ENCODE assay signal across 18 cellular contexts in the genomic region with DNA sequence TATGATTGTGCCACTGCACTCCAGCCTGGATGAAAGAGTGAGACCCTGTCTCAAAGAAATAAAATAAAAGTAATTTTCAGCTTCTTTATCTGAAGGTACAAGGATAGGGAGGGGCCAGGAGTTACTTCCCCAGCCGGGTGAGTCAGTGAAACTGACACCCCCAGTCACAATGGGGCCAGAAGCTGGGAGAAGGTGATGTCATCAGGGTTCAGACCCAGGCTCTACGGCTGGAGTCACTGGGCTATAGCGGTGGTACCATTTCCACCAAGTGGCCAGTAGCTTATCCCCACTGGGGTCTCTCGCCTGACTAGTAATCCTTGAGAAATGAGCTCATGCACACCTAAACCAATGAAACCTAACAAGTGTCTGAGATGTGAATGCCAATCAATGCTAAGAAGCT.
DNase-seq lines count a peak whose midpoint lies in the region; ATAC-seq and TF ChIP-seq lines count a peak whose summit lies in the region.
"Had no signal": no experiment of that assay in that cellular context is flagged by ENCODE, and none has a peak within 500 bp of the region (broad histone marks: within the 10 kb centered on the region; RNA-seq: fewer than 3 reads in every experiment).

No MANE protein-coding gene starts in this region.

- H3K27ac ChIP-seq in SJCRH30: no peak overlapping the region
- no peak overlapping the region for H3K27ac ChIP-seq in mesendoderm (ENCODE audit: low read depth, low read length)
- H3K27ac ChIP-seq in ovary: no peak overlapping the region

- H4K5ac ChIP-seq in mesendoderm (ENCODE audit: low read length): no peak overlapping the region

- no peak overlapping the region for H3K4me3 ChIP-seq in SJCRH30
- no peak overlapping the region for H3K4me3 ChIP-seq in mesendoderm (ENCODE audit: low read length)
- no peak overlapping the region for H3K4me3 ChIP-seq in ovary

- peaks cover 9% of the 10 kb centered on the region for H3K27me3 Mint-ChIP-seq in activated CD4-positive, alpha-beta memory T cell treated with anti-CD3 and anti-CD28 coated beads for 36 hours
- peaks cover 8% of the 10 kb centered on the region for H3K27me3 Mint-ChIP-seq in activated CD4-positive, alpha-beta memory T cell treated with anti-CD3 and anti-CD28 coated beads, Interleukin-2, amount 10 ng/mL, durations not matched to agents 7 days and 5 days
- H3K27me3 Mint-ChIP-seq: progenitor cell of endocrine pancreas had no signal

- CTCF ChIA-PET in activated CD4-positive, alpha-beta memory T cell treated with anti-CD3 and anti-CD28 coated beads for 36 hours (lab: Charles Lee): interaction anchor here (0.6 to 18.8 kb wide), 5 partner anchors 9 to 245 kb away, joined by 3 to 442 read pairs (median 4); no protein-coding TSS in a partner anchor
- CTCF ChIA-PET in activated CD4-positive, alpha-beta memory T cell treated with anti-CD3 and anti-CD28 coated beads, Interleukin-2, amount 10 ng/mL, durations not matched to agents 7 days and 5 days (lab: Charles Lee): interaction anchor here (0.6 to 2.5 kb wide), 5 partner anchors 9 to 874 kb away, joined by 3 to 14 read pairs (median 4); no protein-coding TSS in a partner anchor

- no peak overlapping the region for H2AK5ac ChIP-seq in mesendoderm (ENCODE audit: low read length)

- H3K79me1 ChIP-seq in mesendoderm (ENCODE audit: low read length): no peaks in the 10 kb centered on the region

- no peak overlapping the region for H2BK5ac ChIP-seq in mesendoderm (ENCODE audit: low read length)

- H3K9me3 Mint-ChIP-seq in activated CD4-positive, alpha-beta memory T cell treated with anti-CD3 and anti-CD28 coated beads for 36 hours: no peaks in the 10 kb centered on the region
- no peaks in the 10 kb centered on the region for H3K9me3 Mint-ChIP-seq in activated CD4-positive, alpha-beta memory T cell treated with anti-CD3 and anti-CD28 coated beads, Interleukin-2, amount 10 ng/mL, durations not matched to agents 7 days and 5 days
- H3K9me3 Mint-ChIP-seq: activated CD4-positive, alpha-beta T cell treated with anti-CD3 and anti-CD28 coated beads, Interleukin-2, amount 10 ng/mL, durations not matched to agents 24 days and 14 days; HFFc6; IgD-negative memory B cell had no signal

- H2BK120ac ChIP-seq in mesendoderm (ENCODE audit: low read depth, low read length): no peak overlapping the region

- intact Hi-C loops in activated CD4-positive, alpha-beta memory T cell treated with anti-CD3 and anti-CD28 coated beads for 36 hours (cut with micrococcal nuclease): no loop called here
- intact Hi-C loops in ovary (cut with DNase I): no loop called here

- no peak overlapping the region for H3K4me3 Mint-ChIP-seq in activated CD4-positive, alpha-beta memory T cell treated with anti-CD3 and anti-CD28 coated beads for 36 hours
- no peak overlapping the region for H3K4me3 Mint-ChIP-seq in activated CD4-positive, alpha-beta memory T cell treated with anti-CD3 and anti-CD28 coated beads, Interleukin-2, amount 10 ng/mL, durations not matched to agents 7 days and 5 days
- H3K4me3 Mint-ChIP-seq: activated CD4-positive, alpha-beta T cell treated with anti-CD3 and anti-CD28 coated beads, Interleukin-2, amount 10 ng/mL, durations not matched to agents 24 days and 14 days; activated naive CD8-positive, alpha-beta T cell; HFFc6; IgD-negative memory B cell had no signal

- no peak overlapping the region for H3K23ac ChIP-seq in mesendoderm (ENCODE audit: low read length)

- H3K79me2 ChIP-seq in mesendoderm (ENCODE audit: control insufficient read depth, insufficient read depth, low read length): no peaks in the 10 kb centered on the region

- no peak for TF ChIP-seq CTCF in ovary (IDR thresholded peaks at IDR 0.05)

- H3K9me3 ChIP-seq in SJCRH30 (replicated peaks) (no peaks in the 10 kb centered on the region), ovary (no peaks in the 10 kb centered on the region)

- H3K9ac ChIP-seq in mesendoderm (ENCODE audit: low read length): no peak overlapping the region

- no peaks in the 10 kb centered on the region for H3K36me3 Mint-ChIP-seq in activated CD4-positive, alpha-beta memory T cell treated with anti-CD3 and anti-CD28 coated beads for 36 hours
- H3K36me3 Mint-ChIP-seq in activated CD4-positive, alpha-beta memory T cell treated with anti-CD3 and anti-CD28 coated beads, Interleukin-2, amount 10 ng/mL, durations not matched to agents 7 days and 5 days (ENCODE audit: low read depth): no peaks in the 10 kb centered on the region
- H3K36me3 Mint-ChIP-seq: activated naive CD8-positive, alpha-beta T cell; IgD-negative memory B cell had no signal

- POLR2A ChIA-PET in activated CD4-positive, alpha-beta memory T cell treated with anti-CD3 and anti-CD28 coated beads for 36 hours (lab: Charles Lee): interaction anchor here (0.6 to 0.9 kb wide), 2 partner anchors 94 to 150 kb away, joined by 3 read pairs; a partner anchor contains a TSS
- POLR2A ChIA-PET in activated CD4-positive, alpha-beta memory T cell treated with anti-CD3 and anti-CD28 coated beads, Interleukin-2, amount 10 ng/mL, durations not matched to agents 7 days and 5 days (lab: Charles Lee): no interaction called here

- no peak overlapping the region for H2BK15ac ChIP-seq in mesendoderm (replicated peaks; ENCODE audit: low read depth)

- WGBS in mesendoderm (ENCODE audit: extremely low coverage, insufficient coverage, low lambda C conversion rate): no CpG with 5 or more reads among the region's 4 CpGs
- WGBS in ovary, 3 donors: 86 to 93% (median 90%) methylated on average over 4 of the region's 4 CpGs

- no peaks in the 10 kb centered on the region for H3K36me3 ChIP-seq in SJCRH30
- no peaks in the 10 kb centered on the region for H3K36me3 ChIP-seq in mesendoderm (ENCODE audit: control insufficient read depth, insufficient read depth, low read length)
- H3K36me3 ChIP-seq in ovary: no peaks in the 10 kb centered on the region

- no peak overlapping the region for H3K18ac ChIP-seq in mesendoderm (ENCODE audit: low read length)

- ATAC-seq in GM21423 (IDR thresholded peaks at IDR 0.05; ENCODE audit: unreplicated experiment): peak; percentile 29

- H3K4me1 ChIP-seq in SJCRH30: no peaks in the 10 kb centered on the region
- no peaks in the 10 kb centered on the region for H3K4me1 ChIP-seq in mesendoderm (ENCODE audit: control insufficient read depth, low read depth, low read length)
- H3K4me1 ChIP-seq in ovary (ENCODE audit: insufficient read depth): no peaks in the 10 kb centered on the region

- H4K8ac ChIP-seq in mesendoderm (ENCODE audit: low read depth, low read length): no peak overlapping the region

- H3K27me3 ChIP-seq in SJCRH30 (no peaks in the 10 kb centered on the region), mesendoderm (ENCODE audit: insufficient read depth, low read length, poor library complexity) (no peaks in the 10 kb centered on the region), ovary (no peaks in the 10 kb centered on the region)

- no peak overlapping the region for H3K4ac ChIP-seq in mesendoderm (ENCODE audit: low read depth, low read length)

- H3K27ac Mint-ChIP-seq in activated CD4-positive, alpha-beta memory T cell treated with anti-CD3 and anti-CD28 coated beads for 36 hours: no peak overlapping the region
- no peak overlapping the region for H3K27ac Mint-ChIP-seq in activated CD4-positive, alpha-beta memory T cell treated with anti-CD3 and anti-CD28 coated beads, Interleukin-2, amount 10 ng/mL, durations not matched to agents 7 days and 5 days
- H3K27ac Mint-ChIP-seq: activated CD4-positive, alpha-beta T cell treated with anti-CD3 and anti-CD28 coated beads, Interleukin-2, amount 10 ng/mL, durations not matched to agents 24 days and 14 days; activated naive CD8-positive, alpha-beta T cell; HFFc6; IgD-negative memory B cell; progenitor cell of endocrine pancreas had no signal

- TF ChIP-seq EP300 in ovary (IDR thresholded peaks at IDR 0.05): no peak

- peaks cover 18% of the 10 kb centered on the region for H3K4me1 Mint-ChIP-seq in activated CD4-positive, alpha-beta memory T cell treated with anti-CD3 and anti-CD28 coated beads for 36 hours (ENCODE audit: low read depth)
- peaks cover 6% of the 10 kb centered on the region for H3K4me1 Mint-ChIP-seq in activated CD4-positive, alpha-beta memory T cell treated with anti-CD3 and anti-CD28 coated beads, Interleukin-2, amount 10 ng/mL, durations not matched to agents 7 days and 5 days

- TF ChIP-seq POLR2A in ovary (IDR thresholded peaks at IDR 0.05): no peak

- peak; percentile 44 for DNase-seq in activated CD4-positive, alpha-beta memory T cell treated with anti-CD3 and anti-CD28 coated beads for 36 hours
- DNase-seq in activated CD4-positive, alpha-beta memory T cell treated with anti-CD3 and anti-CD28 coated beads, Interleukin-2, amount 10 ng/mL, durations not matched to agents 7 days and 5 days: no peak
- DNase-seq in SJCRH30 (peak; percentile 8 to 12), mesendoderm (peak; percentile 35), NCI-H1092 treated with DMSO at 0.1 percent for 48 hours (lab: John Stamatoyannopoulos, UW) (no peak), ovary (no peak), HuH-7.5 (ENCODE audit: low spot score) (no peak)
- DNase-seq: activated CD4-positive, alpha-beta T cell treated with anti-CD3 and anti-CD28 coated beads, Interleukin-2, amount 10 ng/mL, durations not matched to agents 24 days and 14 days; DMS79; HFFc6; midbrain; NCI-H2081 treated with DMSO at 0.1 percent for 48 hours; stimulated activated naive CD4-positive, alpha-beta T cell treated with Interleukin-2 at 50 U/mL for 16 hours; T-helper 1 cell had no signal

- H3K4me2 ChIP-seq in mesendoderm (ENCODE audit: low read length): no peak overlapping the region

- no peak overlapping the region for H3K56ac ChIP-seq in mesendoderm (ENCODE audit: low read length)

Comparison
In these comparisons a context has a peak if more than half of its experiments do, and no peak if none do; other contexts are left out.
1. DNase-seq: peak in activated CD4-positive, alpha-beta memory T cell treated with anti-CD3 and anti-CD28 coated beads for 36 hours (single experiment), SJCRH30 (2 of 2) and mesendoderm (single experiment); none in activated CD4-positive, alpha-beta memory T cell treated with anti-CD3 and anti-CD28 coated beads, Interleukin-2, amount 10 ng/mL, durations not matched to agents 7 days and 5 days (single experiment), NCI-H1092 treated with DMSO at 0.1 percent for 48 hours (single experiment), ovary (0 of 5) and HuH-7.5 (single experiment).